1 cellular context compared by ENCODE assay signal in genomic region chr1:39720094-39720999, GRCh38.
TF ChIP-seq lines count a peak whose summit lies in the region.

No MANE protein-coding gene starts in this region.

TF ChIP-seq in H1, 55 proteins besides CTCF, POLR2A, EP300 and RAD21 (continued from another document):
- TF ChIP-seq JUN (IDR thresholded peaks at IDR 0.05; ENCODE audit: low read depth, low read length) = no peak
- TF ChIP-seq CBX8 (IDR thresholded peaks at IDR 0.05; ENCODE audit: borderline replicate concordance, low read depth, low read length) = no peak
- no peak for TF ChIP-seq POU5F1 (IDR thresholded peaks at IDR 0.05; ENCODE audit: low read depth, low read length)
- no peak for TF ChIP-seq YY1 (IDR thresholded peaks at IDR 0.05; ENCODE audit: low read depth, low read length)
- TF ChIP-seq MAX (IDR thresholded peaks at IDR 0.05) = no peak
- TF ChIP-seq CHD7 (IDR thresholded peaks at IDR 0.05; ENCODE audit: insufficient replicate concordance, low read length) = no peak
